In the genomic region with DNA sequence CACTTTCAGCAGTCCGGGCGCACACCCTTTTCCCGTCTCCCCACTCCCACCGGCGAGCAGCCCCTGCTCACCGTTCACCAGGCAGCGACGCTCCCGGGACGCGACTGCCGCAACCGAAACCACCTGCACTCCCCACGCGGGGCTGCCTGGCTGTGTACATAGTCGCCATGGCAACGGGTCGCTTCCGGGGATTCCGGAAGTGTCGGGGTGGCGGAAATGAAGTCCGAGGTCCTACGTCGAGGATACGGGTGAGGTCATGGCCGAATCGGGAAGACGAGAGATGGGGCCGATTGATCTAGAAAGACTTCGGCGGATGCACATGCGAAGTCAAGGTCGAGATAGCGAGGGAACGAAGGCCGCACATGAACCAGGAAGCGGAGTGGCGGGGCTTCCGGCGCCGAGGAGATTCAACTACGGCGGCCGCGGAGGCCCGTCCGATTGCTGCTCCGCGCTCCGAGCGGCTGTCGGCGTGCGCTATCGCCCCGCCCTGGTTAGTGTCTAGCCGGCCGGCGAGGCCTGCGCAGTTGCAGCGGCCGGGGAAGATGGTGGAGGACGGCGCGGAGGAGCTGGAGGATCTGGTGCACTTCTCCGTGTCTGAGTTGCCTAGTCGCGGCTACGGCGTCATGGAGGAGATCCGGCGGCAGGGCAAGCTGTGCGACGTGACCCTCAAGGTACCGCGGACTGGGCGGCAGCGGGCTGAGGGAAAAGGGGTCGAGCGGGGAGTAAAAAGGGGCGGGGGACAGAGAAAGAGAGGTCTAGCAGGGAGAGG, we compare ENCODE assay signal across 8 cellular contexts. TPM values are rescaled to one million over a fixed set of nuclear protein-coding genes. Genes with fewer than 3 reads are reported as not detected.
A peak's percentile ranks its signal among the peaks of the same experiment; 100 is the strongest.
DNase-seq lines count a peak whose midpoint lies in the region; ATAC-seq and TF ChIP-seq lines count a peak whose summit lies in the region.

A gene with protein sequence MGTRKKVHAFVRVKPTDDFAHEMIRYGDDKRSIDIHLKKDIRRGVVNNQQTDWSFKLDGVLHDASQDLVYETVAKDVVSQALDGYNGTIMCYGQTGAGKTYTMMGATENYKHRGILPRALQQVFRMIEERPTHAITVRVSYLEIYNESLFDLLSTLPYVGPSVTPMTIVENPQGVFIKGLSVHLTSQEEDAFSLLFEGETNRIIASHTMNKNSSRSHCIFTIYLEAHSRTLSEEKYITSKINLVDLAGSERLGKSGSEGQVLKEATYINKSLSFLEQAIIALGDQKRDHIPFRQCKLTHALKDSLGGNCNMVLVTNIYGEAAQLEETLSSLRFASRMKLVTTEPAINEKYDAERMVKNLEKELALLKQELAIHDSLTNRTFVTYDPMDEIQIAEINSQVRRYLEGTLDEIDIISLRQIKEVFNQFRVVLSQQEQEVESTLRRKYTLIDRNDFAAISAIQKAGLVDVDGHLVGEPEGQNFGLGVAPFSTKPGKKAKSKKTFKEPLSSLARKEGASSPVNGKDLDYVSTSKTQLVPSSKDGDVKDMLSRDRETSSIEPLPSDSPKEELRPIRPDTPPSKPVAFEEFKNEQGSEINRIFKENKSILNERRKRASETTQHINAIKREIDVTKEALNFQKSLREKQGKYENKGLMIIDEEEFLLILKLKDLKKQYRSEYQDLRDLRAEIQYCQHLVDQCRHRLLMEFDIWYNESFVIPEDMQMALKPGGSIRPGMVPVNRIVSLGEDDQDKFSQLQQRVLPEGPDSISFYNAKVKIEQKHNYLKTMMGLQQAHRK (minus strand): TSS at position 376 of the 769 bp plus-strand sequence. CDS start 5,425 bp downstream, outside the sequence.
A gene (plus strand): TSS at position 521 of the 769 bp plus-strand sequence. CDS start 22 bp downstream, at position 543.

- no peaks in the 10 kb centered on the region for H3K27me3 ChIP-seq in mucosa of rectum (ENCODE audit: control insufficient read depth in 2 of 2, insufficient read depth in 2 of 2, low read length in 2 of 2)

- H3K36me3 ChIP-seq in mucosa of rectum (ENCODE audit: control insufficient read depth in 2 of 2, insufficient read depth in 2 of 2, low read length in 2 of 2), result peaks cover 0 to 2% of the 10 kb centered on the region in 2 donors

- peak within 1 kb of the TSS; percentile 73 to 90 for H3K9ac ChIP-seq in mucosa of rectum (ENCODE audit: low read depth in 1 of 2, low read length in 2 of 2)

- no peaks in the 10 kb centered on the region for H3K9me3 ChIP-seq in mucosa of rectum (ENCODE audit: control insufficient read depth in 2 of 2, low read length in 2 of 2)

- H3K4me1 ChIP-seq in mucosa of rectum (ENCODE audit: control insufficient read depth in 2 of 2, insufficient read depth in 2 of 2, low read length in 2 of 2), result peaks cover 18 to 20% of the 10 kb centered on the region in 2 donors

- peak within 1 kb of the TSS; percentile 73 for H3K4me3 ChIP-seq in epithelial cell of proximal tubule (ENCODE audit: low read depth, low read length)
- peak within 1 kb of the TSS; percentile 94 to 99 for H3K4me3 ChIP-seq in mucosa of rectum (ENCODE audit: low read length in 2 of 2)

- ATAC-seq in GM21526 (IDR thresholded peaks at IDR 0.05; ENCODE audit: low FRiP score, unreplicated experiment), result peak; percentile 78

- peak within 1 kb of the TSS; percentile 93 to 98 for H3K27ac ChIP-seq in mucosa of rectum (ENCODE audit: low read depth in 2 of 2, low read length in 2 of 2)

- DNase-seq in DMS114 treated with DMSO at 0.1 percent for 48 hours (lab: John Stamatoyannopoulos, UW; ENCODE audit: unreplicated experiment) (peak; percentile 89), HuH-7.5 (ENCODE audit: low spot score) (peak; percentile 91), OCI-M1 (lab: John Stamatoyannopoulos, UW) (peak; percentile 99), epithelial cell of proximal tubule (ENCODE audit: low read depth) (peak; percentile 72)
- DNase-seq in activated T-cell treated with anti-CD3 and anti-CD28 coated beads, Interleukin-2, amount 50 U/mL, for 1 hour, result peak; percentile 93
- peak; percentile 92 for DNase-seq in stimulated activated CD8-positive, alpha-beta memory T cell treated with anti-CD3 and anti-CD28 coated beads, Interleukin-4, amount 100 ng/mL, for 4 hours (ENCODE audit: low read depth in 2 of 2, low spot score in 1 of 2)

- TF ChIP-seq CTCF in epithelial cell of proximal tubule (conservative IDR thresholded peaks at IDR 0.05; ENCODE audit: low read depth, low read length), result no peak

RNA-seq across cellular contexts. Expression of the first gene that starts in this region (rescaled TPM):
- total RNA-seq in epithelial cell of proximal tubule, result 7.8 and 16.1 TPM in 2 replicates

RNA-seq across cellular contexts. Expression of the second gene that starts in this region (rescaled TPM):
- total RNA-seq in epithelial cell of proximal tubule, result 13.7 and 24.3 TPM in 2 replicates

Comparison
In these comparisons a context has a peak if more than half of its experiments do, and no peak if none do; other contexts are left out.
1. Peak in every context shown above with its lines: DNase-seq, ATAC-seq, H3K4me3 ChIP-seq and H3K27ac ChIP-seq.